Comparison of ENCODE assay signal across 23 cellular contexts in the genomic region with DNA sequence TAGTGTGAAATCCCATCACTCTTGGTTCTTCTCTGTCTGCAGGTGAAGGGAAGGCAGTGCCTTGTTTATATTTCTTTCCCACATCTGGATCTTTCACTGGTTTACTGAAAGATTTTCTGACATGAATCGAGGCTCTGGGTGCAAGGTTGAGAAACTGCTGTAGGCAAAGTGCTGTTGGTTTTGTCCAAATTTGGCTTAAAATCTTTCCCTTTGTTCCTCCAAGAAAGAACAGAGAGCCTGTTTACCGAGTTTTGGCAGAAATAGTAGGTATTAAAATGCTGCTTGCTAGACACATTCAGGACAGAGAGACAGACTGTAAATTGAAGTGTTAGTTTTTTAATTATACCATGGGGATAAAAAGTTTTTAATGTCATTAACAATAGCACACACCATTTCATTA.
"Had no signal": no experiment of that assay in that cellular context is flagged by ENCODE, and none has a peak within 500 bp of the region (broad histone marks: within the 10 kb centered on the region; RNA-seq: fewer than 3 reads in every experiment).

No MANE protein-coding gene starts in this region.

- ATAC-seq: heart right ventricle; stimulated activated effector memory CD8-positive, alpha-beta T cell treated with anti-CD3 and anti-CD28 coated beads, Interleukin-12 subunit alpha, Interleukin-12 subunit beta, amount 100 ng/mL, for 72 hours; stimulated activated naive CD8-positive, alpha-beta T cell treated with anti-CD3 and anti-CD28 coated beads, Interleukin-15, Interleukin-2, amounts not matched to agents 100 U/mL and 50 U/mL, for 24 hours had no signal

- H3K27me3 ChIP-seq: heart right ventricle, pancreas, right lobe of liver, transverse colon had no signal

- FAIRE-seq: colon, islet of Langerhans had no signal

- H3K4me3 Mint-ChIP-seq: endodermal cell; mesothelial cell of epicardium; nephron; stimulated activated effector memory CD8-positive, alpha-beta T cell treated with anti-CD3 and anti-CD28 coated beads, Interleukin-12 subunit alpha, Interleukin-12 subunit beta, amount 100 ng/mL, for 72 hours had no signal

- H3K9me3 ChIP-seq: heart right ventricle, pancreas, prostate gland, right lobe of liver, thoracic aorta, transverse colon had no signal

- H3K27ac Mint-ChIP-seq: mesothelial cell of epicardium; nephron; stimulated activated effector memory CD8-positive, alpha-beta T cell treated with anti-CD3 and anti-CD28 coated beads, Interleukin-12 subunit alpha, Interleukin-12 subunit beta, amount 100 ng/mL, for 72 hours had no signal

- DNase-seq: dermis blood vessel endothelial cell; effector CD4-positive, alpha-beta T cell; endodermal cell; erythroblast; foreskin melanocyte; heart right ventricle; kidney glomerular epithelial cell; mammary epithelial cell; occipital lobe; pancreas; retina; right lobe of liver; stimulated activated CD4-positive, alpha-beta T cell treated with anti-CD3 and anti-CD28 coated beads, Interleukin-4, amount 100 ng/mL, for 1 hour; stimulated activated CD8-positive, alpha-beta memory T cell treated with anti-CD3 and anti-CD28 coated beads, Interleukin-4, amount 100 ng/mL, for 48 hours; stimulated activated naive CD8-positive, alpha-beta T cell treated with anti-CD3 and anti-CD28 coated beads, Interleukin-15, Interleukin-2, amounts not matched to agents 100 U/mL and 50 U/mL, for 24 hours; transverse colon had no signal

- H3K4me3 ChIP-seq: heart right ventricle, pancreas, prostate gland, thoracic aorta, transverse colon had no signal

- H3K4me1 Mint-ChIP-seq: endodermal cell; mesothelial cell of epicardium; nephron; stimulated activated effector memory CD8-positive, alpha-beta T cell treated with anti-CD3 and anti-CD28 coated beads, Interleukin-12 subunit alpha, Interleukin-12 subunit beta, amount 100 ng/mL, for 72 hours had no signal

- H3K9me3 Mint-ChIP-seq: endodermal cell; mesothelial cell of epicardium; nephron; stimulated activated effector memory CD8-positive, alpha-beta T cell treated with anti-CD3 and anti-CD28 coated beads, Interleukin-12 subunit alpha, Interleukin-12 subunit beta, amount 100 ng/mL, for 72 hours had no signal

- H3K4me1 ChIP-seq: heart right ventricle, prostate gland, transverse colon had no signal

- H3K27ac ChIP-seq: heart right ventricle, pancreas, prostate gland, thoracic aorta, transverse colon had no signal
